Comparison of ENCODE assay signal across 1 cellular context in genomic region chr2:25787020-25787419, GRCh38.
TF ChIP-seq lines count a peak whose summit lies in the region.

No MANE protein-coding gene starts in this region.

TF ChIP-seq in SK-N-SH treated with all-trans-retinoic acid at 6 μM for 48 hours, 23 proteins besides CTCF, POLR2A, EP300 and RAD21 (continued from another document):
- TF ChIP-seq ZFP30 (CRISPR knock-in tag; IDR thresholded peaks at IDR 0.05) (no peak), OSR1 (CRISPR knock-in tag; IDR thresholded peaks at IDR 0.05) (no peak), ZNF565 (CRISPR knock-in tag; conservative IDR thresholded peaks at IDR 0.05; ENCODE audit: low read depth) (no peak), ZFP3 (CRISPR knock-in tag; IDR thresholded peaks at IDR 0.05) (no peak)
